ENCODE assay signal across 2 cellular contexts in the genomic region with DNA sequence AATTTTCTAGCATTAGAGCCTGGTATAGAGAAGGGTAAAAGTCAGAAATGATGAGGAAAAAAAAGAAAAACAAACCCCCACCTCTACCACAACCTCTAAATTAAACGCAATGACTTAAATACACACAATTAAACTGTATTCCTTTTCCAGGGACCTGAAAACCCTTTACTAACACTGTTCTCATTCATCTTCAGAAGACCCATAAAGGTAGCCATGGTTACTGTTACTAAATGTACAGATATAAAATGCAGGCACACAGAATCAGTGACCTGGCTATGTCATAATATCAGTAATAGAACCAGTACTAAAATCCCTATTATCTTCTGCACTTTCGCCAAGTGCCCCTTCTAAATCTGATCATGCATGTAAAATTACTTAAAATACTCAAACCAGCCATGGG.
TF ChIP-seq lines count a peak whose summit lies in the region.

No MANE protein-coding gene starts in this region.

TF ChIP-seq in IMR-90, 13 proteins besides CTCF, POLR2A, EP300 and RAD21:
- no peak for TF ChIP-seq MAZ (IDR thresholded peaks at IDR 0.05; ENCODE audit: borderline replicate concordance, low read depth, low read length)
- TF ChIP-seq RCOR1 (IDR thresholded peaks at IDR 0.05; ENCODE audit: insufficient replicate concordance, low read length): no peak
- TF ChIP-seq MAFK (IDR thresholded peaks at IDR 0.05; ENCODE audit: low read depth, low read length): no peak
- no peak for TF ChIP-seq RFX5 (IDR thresholded peaks at IDR 0.05; ENCODE audit: low read depth, low read length)
- TF ChIP-seq BHLHE40 (IDR thresholded peaks at IDR 0.05; ENCODE audit: low read depth, low read length): no peak
- TF ChIP-seq SMC3 (IDR thresholded peaks at IDR 0.05; ENCODE audit: low read depth, low read length): no peak
- TF ChIP-seq NFE2L2 (IDR thresholded peaks at IDR 0.05; ENCODE audit: low read depth, low read length): no peak
- TF ChIP-seq FOS (IDR thresholded peaks at IDR 0.05; ENCODE audit: low read depth, low read length): no peak
- no peak for TF ChIP-seq CEBPB (IDR thresholded peaks at IDR 0.05; ENCODE audit: low read depth, low read length)
- TF ChIP-seq, protein P1, sequence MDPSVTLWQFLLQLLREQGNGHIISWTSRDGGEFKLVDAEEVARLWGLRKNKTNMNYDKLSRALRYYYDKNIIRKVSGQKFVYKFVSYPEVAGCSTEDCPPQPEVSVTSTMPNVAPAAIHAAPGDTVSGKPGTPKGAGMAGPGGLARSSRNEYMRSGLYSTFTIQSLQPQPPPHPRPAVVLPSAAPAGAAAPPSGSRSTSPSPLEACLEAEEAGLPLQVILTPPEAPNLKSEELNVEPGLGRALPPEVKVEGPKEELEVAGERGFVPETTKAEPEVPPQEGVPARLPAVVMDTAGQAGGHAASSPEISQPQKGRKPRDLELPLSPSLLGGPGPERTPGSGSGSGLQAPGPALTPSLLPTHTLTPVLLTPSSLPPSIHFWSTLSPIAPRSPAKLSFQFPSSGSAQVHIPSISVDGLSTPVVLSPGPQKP (IDR thresholded peaks at IDR 0.05; ENCODE audit: borderline replicate concordance, low read depth, low read length): no peak
- TF ChIP-seq CHD1 (IDR thresholded peaks at IDR 0.05; ENCODE audit: low read depth, low read length): no peak
- no peak for TF ChIP-seq MXI1 (IDR thresholded peaks at IDR 0.05; ENCODE audit: borderline replicate concordance, low read depth, low read length)
- TF ChIP-seq, protein P2, sequence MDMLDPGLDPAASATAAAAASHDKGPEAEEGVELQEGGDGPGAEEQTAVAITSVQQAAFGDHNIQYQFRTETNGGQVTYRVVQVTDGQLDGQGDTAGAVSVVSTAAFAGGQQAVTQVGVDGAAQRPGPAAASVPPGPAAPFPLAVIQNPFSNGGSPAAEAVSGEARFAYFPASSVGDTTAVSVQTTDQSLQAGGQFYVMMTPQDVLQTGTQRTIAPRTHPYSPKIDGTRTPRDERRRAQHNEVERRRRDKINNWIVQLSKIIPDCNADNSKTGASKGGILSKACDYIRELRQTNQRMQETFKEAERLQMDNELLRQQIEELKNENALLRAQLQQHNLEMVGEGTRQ (IDR thresholded peaks at IDR 0.05; ENCODE audit: low read depth, low read length): no peak

TF ChIP-seq in endothelial cell of umbilical vein, 7 proteins besides CTCF, POLR2A, EP300 and RAD21:
- TF ChIP-seq GATA2 (IDR thresholded peaks at IDR 0.05; ENCODE audit: insufficient read depth, insufficient read length, low read depth, low read length) (no peak), FOS (IDR thresholded peaks at IDR 0.05; ENCODE audit: borderline replicate concordance, insufficient read depth, low read length) (no peak), MYC (IDR thresholded peaks at IDR 0.05; ENCODE audit: low read depth, low read length) (no peak), POLR2AphosphoS5 (IDR thresholded peaks at IDR 0.05; ENCODE audit: insufficient read depth, low read depth, low read length) (no peak), MAX (IDR thresholded peaks at IDR 0.05; ENCODE audit: insufficient read depth, insufficient read length) (no peak), EZH2 (IDR thresholded peaks at IDR 0.05; ENCODE audit: borderline replicate concordance, low read depth, low read length, severe bottlenecking) (no peak), JUN (IDR thresholded peaks at IDR 0.05; ENCODE audit: borderline replicate concordance, insufficient read depth, insufficient read length, low read depth) (no peak)
TF ChIP-seq in endothelial cell of umbilical vein: peak in this region for 0.
